14 cellular contexts compared by ENCODE assay signal in the genomic region with DNA sequence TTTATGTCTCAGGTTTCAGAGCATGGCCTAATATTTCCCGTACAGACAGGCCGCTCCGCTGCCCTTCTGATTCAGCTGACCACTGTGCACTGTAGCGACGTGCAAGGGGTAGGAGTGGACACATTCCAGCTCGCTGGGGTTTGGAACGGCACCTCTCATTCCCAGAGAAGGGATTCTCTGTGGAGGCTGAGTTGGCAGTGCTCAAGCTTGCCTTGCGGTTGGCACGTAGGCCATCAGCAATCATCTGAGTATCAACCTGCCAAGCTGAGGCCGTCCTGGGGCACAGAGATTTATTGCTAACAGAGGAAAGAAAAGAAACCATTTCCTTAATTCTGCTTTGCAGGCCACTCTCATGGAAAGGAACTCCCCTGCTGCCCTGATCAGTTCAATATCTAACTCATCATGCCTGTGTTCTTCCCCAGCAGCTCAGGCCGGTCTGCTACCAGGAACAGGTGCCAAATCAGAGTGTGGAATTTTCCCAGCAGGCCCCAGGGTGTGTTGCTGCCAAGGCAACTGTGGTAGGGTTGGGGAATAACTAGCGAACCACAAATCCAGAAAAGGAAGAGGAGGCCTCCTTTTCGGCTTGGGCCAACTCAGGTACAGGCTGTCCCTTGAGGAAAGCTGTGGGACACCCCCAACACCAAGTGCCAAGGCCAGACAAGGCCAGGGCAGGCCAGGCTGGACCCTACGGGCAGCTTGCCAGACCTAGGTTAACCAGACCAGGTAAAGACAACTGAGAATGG.
A peak's percentile ranks its signal among the peaks of the same experiment; 100 is the strongest.
DNase-seq lines count a peak whose midpoint lies in the region; ATAC-seq and TF ChIP-seq lines count a peak whose summit lies in the region.
"Had no signal": no experiment of that assay in that cellular context is flagged by ENCODE, and none has a peak within 500 bp of the region (broad histone marks: within the 10 kb centered on the region; RNA-seq: fewer than 3 reads in every experiment).

No MANE protein-coding gene starts in this region.

- DNase-seq in NCI-H226 (peak; percentile 33), cerebellum (ENCODE audit: low spot score) (peak; percentile 83), lower lobe of right lung (no peak), thyroid gland (peak; percentile 68 to 83), NCI-H2081 (lab: John Stamatoyannopoulos, UW) (no peak), GDM1 (lab: John Stamatoyannopoulos, UW) (no peak), activated T-cell treated with anti-CD3 and anti-CD28 coated beads for 4 hours (no peak)
- DNase-seq: activated naive CD4-positive, alpha-beta T cell; DND-41; endodermal cell; H9; NCI-H2029; SHP77 treated with DMSO at 0.1 percent for 48 hours had no signal

- no peak for TF ChIP-seq CTCF in lower lobe of right lung (IDR thresholded peaks at IDR 0.05)
- TF ChIP-seq CTCF in thyroid gland (IDR thresholded peaks at IDR 0.05): no peak

- intact Hi-C loops in lower lobe of right lung (cut with DNase I) (no loop called here), thyroid gland (cut with DNase I) (no loop called here)

- H3K27me3 ChIP-seq in lower lobe of right lung (ENCODE audit: low read depth) (no peaks in the 10 kb centered on the region), thyroid gland (no peaks in the 10 kb centered on the region)

- WGBS in thyroid gland, 2 donors: 69 to 72% methylated on average over 14 of the region's 14 CpGs

- H3K27ac ChIP-seq in lower lobe of right lung (peak overlapping the region; percentile 31), thyroid gland (peak overlapping the region; percentile 52 to 72 (median 72))

- no peaks in the 10 kb centered on the region for H3K36me3 ChIP-seq in lower lobe of right lung
- no peaks in the 10 kb centered on the region for H3K36me3 ChIP-seq in thyroid gland

- H3K9me3 ChIP-seq in lower lobe of right lung (no peaks in the 10 kb centered on the region), thyroid gland (no peaks in the 10 kb centered on the region)

- TF ChIP-seq POLR2A in thyroid gland (IDR thresholded peaks at IDR 0.05): no peak

- H3K4me1 ChIP-seq in lower lobe of right lung (peaks cover 7% of the 10 kb centered on the region), thyroid gland (peaks cover 8 to 16% of the 10 kb centered on the region in 2 donors)

- peak; percentile 27 to 35 for ATAC-seq in lower lobe of right lung
- ATAC-seq in HG02571 (IDR thresholded peaks at IDR 0.05; ENCODE audit: unreplicated experiment): no peak

- no peak overlapping the region for H3K4me3 ChIP-seq in lower lobe of right lung
- H3K4me3 ChIP-seq in thyroid gland (replicated peaks in 1 of 3): no peak overlapping the region

Comparison
In these comparisons a context has a peak if more than half of its experiments do, and no peak if none do; other contexts are left out.
1. DNase-seq: peak in NCI-H226 (single experiment), cerebellum (single experiment) and thyroid gland (2 of 2); none in lower lobe of right lung (single experiment), NCI-H2081 (0 of 2), GDM1 (single experiment) and activated T-cell treated with anti-CD3 and anti-CD28 coated beads for 4 hours (single experiment).